Comparison of ENCODE assay signal across 8 cellular contexts in the genomic region with DNA sequence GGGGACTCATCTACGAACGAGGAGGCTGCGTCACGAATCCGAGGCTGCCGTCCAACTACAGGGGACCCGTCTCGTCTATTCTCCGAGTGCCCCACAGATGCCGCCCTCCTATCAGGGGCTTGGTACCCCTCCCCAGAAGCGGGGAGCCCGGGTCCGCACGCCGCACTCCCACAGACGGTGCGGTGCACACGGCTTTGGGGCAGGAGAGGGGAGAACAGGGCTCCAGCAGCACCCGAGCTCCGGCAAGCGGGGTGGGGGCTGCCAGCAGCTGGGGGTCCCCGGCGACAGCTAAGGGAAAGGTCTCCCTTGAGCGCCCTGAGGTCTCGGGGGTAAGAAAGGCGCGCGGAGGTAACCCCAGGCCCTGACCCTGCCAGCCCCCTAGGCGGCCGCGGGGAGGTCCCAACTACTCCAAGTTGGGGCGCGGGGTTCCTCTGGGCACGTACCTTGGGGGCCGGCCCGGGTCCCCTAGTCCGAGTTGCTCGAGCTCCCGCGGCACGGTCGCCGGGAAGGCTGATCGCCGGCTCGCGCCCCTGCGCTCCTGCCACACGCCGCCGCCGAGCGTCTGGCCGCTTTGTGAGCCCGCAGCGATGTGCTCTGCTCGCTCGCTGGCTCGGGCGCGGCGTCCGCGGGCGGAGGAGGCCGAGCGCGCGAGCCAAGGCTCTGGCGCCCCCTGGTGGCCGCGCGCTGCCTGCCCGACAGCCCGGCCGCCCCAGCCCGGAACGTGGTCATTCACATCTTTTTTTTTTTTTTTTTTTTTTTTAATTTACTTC.
DNase-seq lines count a peak whose midpoint lies in the region; ATAC-seq and TF ChIP-seq lines count a peak whose summit lies in the region.

SPOCK1 (minus strand) TSS at position 591 of the 770 bp plus-strand sequence.

- TF ChIP-seq CTCF in choroid plexus epithelial cell (conservative IDR thresholded peaks at IDR 0.05; ENCODE audit: low read depth, low read length) = peak; percentile 51

- DNase-seq in SIG-M5 treated with dmso at 0.1 percent for 504 hours (lab: John Stamatoyannopoulos, UW; ENCODE audit: unreplicated experiment) (peak; percentile 30), SIG-M5 (lab: John Stamatoyannopoulos, UW) (no peak), NCI-H146 treated with DMSO at 0.1 percent for 48 hours (lab: John Stamatoyannopoulos, UW; ENCODE audit: unreplicated experiment) (peak; percentile 13), choroid plexus epithelial cell (ENCODE audit: low read depth) (peak; percentile 75), kidney tubule cell (ENCODE audit: low spot score) (peak; percentile 82)
- DNase-seq in activated CD4-positive, CD25-positive, alpha-beta regulatory T cell (lab: John Stamatoyannopoulos, UW) = peak; percentile 5 to 16 (median 12)
- DNase-seq in stimulated activated CD4-positive, alpha-beta T cell treated with anti-CD3 and anti-CD28 coated beads, Interleukin-1b, Interleukin-23, amount 100 ng/mL, for 4 hours (ENCODE audit: low read depth in 2 of 2) = peak; percentile 25 to 58

- peak within 1 kb of the TSS; percentile 42 for H3K4me3 ChIP-seq in choroid plexus epithelial cell (ENCODE audit: low read depth, low read length)

- peak; percentile 74 for ATAC-seq in HG02763 (IDR thresholded peaks at IDR 0.05; ENCODE audit: unreplicated experiment)
